In the genomic region with DNA sequence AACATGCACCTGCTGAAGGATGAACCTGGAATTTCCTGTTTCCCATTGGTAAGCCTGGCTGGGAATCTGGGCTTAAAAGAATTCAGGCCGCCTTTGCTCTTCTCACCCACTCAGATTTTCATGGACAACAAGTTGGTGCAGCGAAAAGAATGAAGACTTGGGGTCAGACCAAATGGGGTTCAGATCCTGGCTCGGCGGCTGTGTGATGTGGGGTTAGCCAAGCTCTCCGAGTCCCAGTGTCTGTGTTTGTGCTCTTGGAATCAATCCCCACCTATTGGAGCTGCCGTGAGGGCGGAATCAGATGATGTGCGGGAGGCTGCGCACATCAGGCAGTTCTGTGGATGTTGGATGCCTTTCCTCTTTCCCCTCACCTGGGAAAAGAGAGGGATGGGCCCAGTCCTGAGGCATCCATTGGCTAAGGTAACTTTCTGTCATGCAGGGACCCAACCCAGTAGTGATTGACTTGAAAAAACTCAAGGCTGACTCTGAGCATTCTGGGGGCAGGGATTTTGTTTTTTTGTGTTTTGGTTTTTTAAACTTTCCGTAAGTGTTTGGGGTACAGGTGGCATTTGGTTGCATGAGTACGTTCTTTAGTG, we compare ENCODE assay signal across 23 cellular contexts.
"Had no signal": no experiment of that assay in that cellular context is flagged by ENCODE, and none has a peak within 500 bp of the region (broad histone marks: within the 10 kb centered on the region; RNA-seq: fewer than 3 reads in every experiment).

No MANE protein-coding gene starts in this region.

- H3K27ac ChIP-seq: ascending aorta, body of pancreas, cardiac muscle cell had no signal

- H3K4me3 ChIP-seq: ascending aorta, body of pancreas, cardiac muscle cell had no signal

- H3K4me1 ChIP-seq: ascending aorta, body of pancreas had no signal

- H3K9me3 ChIP-seq: ascending aorta, body of pancreas had no signal

- FAIRE-seq: RCC 7860, TTC549 had no signal

- H3K36me3 ChIP-seq: ascending aorta, cardiac muscle cell had no signal

- ATAC-seq: activated T-helper 17 cell treated with anti-CD3 and anti-CD28 coated beads, Interleukin-2, amount 50 U/mL, for 72 hours; body of pancreas; PC-3; T-helper 17 cell had no signal

- DNase-seq: activated CD4-positive, alpha-beta memory T cell treated with anti-CD3 and anti-CD28 coated beads for 36 hours; activated CD4-positive, alpha-beta T cell treated with anti-CD3 and anti-CD28 coated beads, Interleukin-2, amount 10 ng/mL, durations not matched to agents 7 days and 5 days; activated CD4-positive, CD25-positive, alpha-beta regulatory T cell; activated gamma-delta T cell treated with Interleukin-2 at 50 U/mL for 16 hours; activated T-cell treated with anti-CD3 and anti-CD28 coated beads for 4 hours; activated T-cell treated with anti-CD3 and anti-CD28 coated beads, Interleukin-2, amount 50 U/mL, for 48 hours; Kasumi-1; KBM-7; NCI-H1048; NCI-H146; NCI-H187 treated with DMSO at 0.1 percent for 48 hours; NCI-H2081 treated with DMSO at 0.1 percent for 48 hours; NCI-H524; SHP77; T-helper 17 cell; T1000 had no signal

- H3K27me3 ChIP-seq: ascending aorta, body of pancreas, cardiac muscle cell had no signal
